In genomic region chr1:181141431-181141910, GRCh38 we compare ENCODE assay signal across 1 cellular context.
TF ChIP-seq lines count a peak whose summit lies in the region.

No MANE protein-coding gene starts in this region.

TF ChIP-seq in K562, 482 proteins besides CTCF, POLR2A, EP300 and RAD21 (continued from another document and continues in another):
- TF ChIP-seq ZNF395 (CRISPR knock-in tag; IDR thresholded peaks at IDR 0.05) = peak; percentile 80; the same call in 1 of the 2 replicates
- peak; percentile 99 for TF ChIP-seq ATF3 (IDR thresholded peaks at IDR 0.05)
- no peak; the same call in 1 of the 2 replicates for TF ChIP-seq ATF3 (CRISPR knock-in tag; conservative IDR thresholded peaks at IDR 0.05)
- no peak for TF ChIP-seq SMAD3 (CRISPR knock-in tag; conservative IDR thresholded peaks at IDR 0.05)
- TF ChIP-seq PHF20 (IDR thresholded peaks at IDR 0.05; ENCODE audit: partially characterized antibody) = peak; percentile 50
- no peak for TF ChIP-seq HOMEZ (CRISPR knock-in tag; IDR thresholded peaks at IDR 0.05)
- peak; percentile 75 for TF ChIP-seq GABPA (tag; conservative IDR thresholded peaks at IDR 0.05; ENCODE audit: low read depth)
- peak; percentile 90 for TF ChIP-seq C11orf30 (IDR thresholded peaks at IDR 0.05; ENCODE audit: low read depth)
- no peak for TF ChIP-seq TEAD4 (IDR thresholded peaks at IDR 0.05; ENCODE audit: low read length)
- no peak for TF ChIP-seq TEAD4 (CRISPR knock-in tag; IDR thresholded peaks at IDR 0.05; ENCODE audit: borderline replicate concordance)
- TF ChIP-seq EGR1 (conservative IDR thresholded peaks at IDR 0.05) = peak; percentile 62
- TF ChIP-seq MAFF (IDR thresholded peaks at IDR 0.05; ENCODE audit: low read length) = peak; percentile 39; the same call in 1 of the 2 replicates
- TF ChIP-seq ZBTB9 (CRISPR knock-in tag; IDR thresholded peaks at IDR 0.05) = peak; percentile 67
- TF ChIP-seq ZNF586 (CRISPR knock-in tag; conservative IDR thresholded peaks at IDR 0.05) = no peak
- peak; percentile 86 for TF ChIP-seq CREM (IDR thresholded peaks at IDR 0.05; ENCODE audit: low read depth)
- peak; percentile 65 for TF ChIP-seq ZNF589 (CRISPR knock-in tag; IDR thresholded peaks at IDR 0.05; ENCODE audit: low read depth)
- no peak for TF ChIP-seq CEBPG (CRISPR knock-in tag; IDR thresholded peaks at IDR 0.05)
- 0 out of 4 replicates have a peak, but pooled peaks of 1 of the 2 experiments have one; percentile 35 for TF ChIP-seq CEBPG (tag; conservative IDR thresholded peaks at IDR 0.05 in 1 of 2, IDR thresholded peaks at IDR 0.05 in 1 of 2)
- no peak for TF ChIP-seq AFF4 (CRISPR knock-in tag; IDR thresholded peaks at IDR 0.05)
- no peak for TF ChIP-seq BDP1 (IDR thresholded peaks at IDR 0.05; ENCODE audit: insufficient read depth, insufficient read length)
- TF ChIP-seq ZSCAN29 (IDR thresholded peaks at IDR 0.05) = no peak
- TF ChIP-seq SFPQ (IDR thresholded peaks at IDR 0.05; ENCODE audit: low read depth, low read length) = no peak
- TF ChIP-seq SMARCA4 (IDR thresholded peaks at IDR 0.05) = peak; percentile 72
- no peak; the same call in 1 of the 2 replicates for TF ChIP-seq EP400 (IDR thresholded peaks at IDR 0.05)
- TF ChIP-seq HNRNPUL1 (IDR thresholded peaks at IDR 0.05; ENCODE audit: low read length) = no peak
- TF ChIP-seq L3MBTL2 (IDR thresholded peaks at IDR 0.05) = peak; percentile 86
- TF ChIP-seq MEIS2 (IDR thresholded peaks at IDR 0.05; ENCODE audit: partially characterized antibody) = no peak
- TF ChIP-seq HNRNPK (IDR thresholded peaks at IDR 0.05; ENCODE audit: low read depth, low read length, poor library complexity, severe bottlenecking) = no peak
- peak; percentile 85 to 87 for TF ChIP-seq FOXA3 (CRISPR knock-in tag; conservative IDR thresholded peaks at IDR 0.05 in 1 of 2, IDR thresholded peaks at IDR 0.05 in 1 of 2)
- TF ChIP-seq NCOA1 (IDR thresholded peaks at IDR 0.05; ENCODE audit: low read depth) = peak; percentile 28; the same call in 1 of the 2 replicates
- no peak for TF ChIP-seq NR2C1 (IDR thresholded peaks at IDR 0.05)
- peak; percentile 58; the same call in 1 of the 2 replicates for TF ChIP-seq NR2C1 (tag; IDR thresholded peaks at IDR 0.05)
- 0 out of 2 replicates have a peak, but pooled peaks have one; percentile 54 for TF ChIP-seq KLF13 (tag; IDR thresholded peaks at IDR 0.05; ENCODE audit: borderline replicate concordance, low read depth)
- TF ChIP-seq ZNF133 (CRISPR knock-in tag; IDR thresholded peaks at IDR 0.05) = no peak
- no peak for TF ChIP-seq XRCC4 (IDR thresholded peaks at IDR 0.05; ENCODE audit: extremely low read depth, insufficient read depth, insufficient read length)
- TF ChIP-seq CREB3 (tag; conservative IDR thresholded peaks at IDR 0.05; ENCODE audit: low read depth) = peak; percentile 51; the same call in 1 of the 2 replicates
- peak; percentile 82 for TF ChIP-seq DPF2 (IDR thresholded peaks at IDR 0.05)
- no peak for TF ChIP-seq SAFB2 (IDR thresholded peaks at IDR 0.05; ENCODE audit: borderline replicate concordance, low read depth, low read length, severe bottlenecking)
- TF ChIP-seq MAFK (IDR thresholded peaks at IDR 0.05; ENCODE audit: low read length) = peak; percentile 77
- TF ChIP-seq DMBX1 (CRISPR knock-in tag; IDR thresholded peaks at IDR 0.05; ENCODE audit: borderline replicate concordance) = peak; percentile 90; the same call in 1 of the 2 replicates
- peak; percentile 38 for TF ChIP-seq PRDM10 (IDR thresholded peaks at IDR 0.05; ENCODE audit: partially characterized antibody)
- no peak for TF ChIP-seq CGGBP1 (CRISPR knock-in tag; IDR thresholded peaks at IDR 0.05)
- TF ChIP-seq JUNB (CRISPR knock-in tag; conservative IDR thresholded peaks at IDR 0.05) = peak; percentile 72; the same call in 1 of the 2 replicates
- no peak for TF ChIP-seq XRCC3 (IDR thresholded peaks at IDR 0.05)
- TF ChIP-seq NCOA6 (IDR thresholded peaks at IDR 0.05) = no peak
- TF ChIP-seq ETV1 (tag; conservative IDR thresholded peaks at IDR 0.05; ENCODE audit: low read depth) = peak; percentile 85
- no peak for TF ChIP-seq KHSRP (IDR thresholded peaks at IDR 0.05)
- peak; percentile 29; the same call in 1 of the 2 replicates for TF ChIP-seq KLF6 (CRISPR knock-in tag; IDR thresholded peaks at IDR 0.05; ENCODE audit: borderline replicate concordance)
- TF ChIP-seq ZNF740 (CRISPR knock-in tag; IDR thresholded peaks at IDR 0.05) = no peak
- TF ChIP-seq ZNF740 (tag; IDR thresholded peaks at IDR 0.05) = 0 out of 4 replicates have a peak, but pooled peaks of 1 of the 2 experiments have one; percentile 23
- TF ChIP-seq U2AF1 (optimal IDR thresholded peaks at IDR 0.05; ENCODE audit: low read depth, low read length) = no peak
- TF ChIP-seq CCAR2 (IDR thresholded peaks at IDR 0.05; ENCODE audit: low read depth, low read length) = no peak
- TF ChIP-seq HDAC1 (IDR thresholded peaks at IDR 0.05) = 0 out of 4 replicates have a peak, but pooled peaks of 1 of the 2 experiments have one; percentile 46
